ENCODE assay signal across 20 cellular contexts in the genomic region with DNA sequence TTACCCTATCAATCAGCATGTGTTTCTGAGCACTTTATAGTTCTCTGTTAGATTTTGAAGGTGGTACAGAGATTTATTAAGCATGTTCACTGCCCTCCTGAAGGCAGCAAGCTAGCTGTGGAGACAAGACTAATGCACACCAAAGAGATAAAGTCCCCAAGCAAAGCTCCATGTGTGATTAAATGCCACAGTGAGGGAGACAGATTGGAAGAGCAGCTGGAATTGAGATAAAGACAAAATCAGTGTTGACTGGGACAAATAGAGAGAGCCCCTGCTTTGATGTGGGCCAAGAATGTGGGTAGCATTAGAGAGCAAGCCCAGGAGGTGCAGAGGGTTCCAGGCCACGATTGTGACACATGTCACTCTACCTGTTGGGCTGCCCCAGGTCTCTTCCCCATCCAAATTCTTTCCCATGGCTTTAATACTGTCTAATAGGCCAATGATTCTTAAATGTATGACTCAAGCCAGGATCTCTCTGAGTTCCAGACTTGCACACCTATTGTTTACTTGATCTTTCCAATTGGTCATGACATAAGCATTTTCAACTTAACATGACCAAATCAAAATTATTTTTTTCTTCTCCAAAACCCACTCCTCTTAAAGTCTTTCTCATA.
"Had no signal": no experiment of that assay in that cellular context is flagged by ENCODE, and none has a peak within 500 bp of the region (broad histone marks: within the 10 kb centered on the region; RNA-seq: fewer than 3 reads in every experiment).

No MANE protein-coding gene starts in this region.

- H3K27me3 ChIP-seq: ascending aorta, cardiac muscle cell, colonic mucosa, gastrocnemius medialis, heart right ventricle, tibial artery had no signal

- H3K27ac ChIP-seq: ascending aorta, cardiac muscle cell, colonic mucosa, gastrocnemius medialis, heart right ventricle, tibial artery had no signal

- DNase-seq: activated CD4-positive, alpha-beta T cell treated with anti-CD3 and anti-CD28 coated beads, Interleukin-2, amount 10 ng/mL, durations not matched to agents 7 days and 5 days; activated CD4-positive, CD25-positive, alpha-beta regulatory T cell; activated CD8-positive, alpha-beta memory T cell treated with anti-CD3 and anti-CD28 coated beads for 24 hours; activated naive CD4-positive, alpha-beta T cell treated with Interleukin-2 at 50 U/mL for 16 hours; colonic mucosa; effector CD4-positive, alpha-beta T cell; gastrocnemius medialis; heart right ventricle; naive B cell; posterior cingulate gyrus; stimulated activated CD4-positive, alpha-beta T cell treated with anti-CD3 and anti-CD28 coated beads, Interleukin-2, amount 100 ng/mL, for 48 hours; SW 1271; tibial artery had no signal

- FAIRE-seq: islet of Langerhans, TTC549, urothelium cell line had no signal

- H3K36me3 ChIP-seq: ascending aorta, cardiac muscle cell, colonic mucosa, gastrocnemius medialis, heart right ventricle, tibial artery had no signal

- ATAC-seq: gastrocnemius medialis; heart right ventricle; left lobe of liver; stimulated activated memory B cell treated with anti-CD40 and anti-IgM and Interleukin-4, amounts not matched to agents 10 μg/mL and 1 μg/mL and 100 μg/mL, for 72 hours had no signal

- H3K4me3 ChIP-seq: ascending aorta, cardiac muscle cell, colonic mucosa, gastrocnemius medialis, heart right ventricle, tibial artery had no signal

- H3K9me3 ChIP-seq: ascending aorta, colonic mucosa, gastrocnemius medialis, heart right ventricle, tibial artery had no signal

- H3K4me1 ChIP-seq: ascending aorta, colonic mucosa, gastrocnemius medialis, heart right ventricle, tibial artery had no signal
